Comparison of ENCODE assay signal across 13 cellular contexts in genomic region chr14:101980251-101980650, GRCh38. TPM values are rescaled to one million over a fixed set of nuclear protein-coding genes. Genes with fewer than 3 reads are reported as not detected.
DNase-seq lines count a peak whose midpoint lies in the region; ATAC-seq and TF ChIP-seq lines count a peak whose summit lies in the region.
"Had no signal": no experiment of that assay in that cellular context is flagged by ENCODE, and none has a peak within 500 bp of the region (broad histone marks: within the 10 kb centered on the region; RNA-seq: fewer than 3 reads in every experiment).

No MANE protein-coding gene starts in this region.

- H3K27ac ChIP-seq in heart right ventricle = peak overlapping the region in 8 of 10 donors; percentile 27 to 68 (median 60)
- H3K27ac ChIP-seq in mammary epithelial cell (ENCODE audit: insufficient read depth, low read depth, low read length) = peak overlapping the region; percentile 74
- H3K27ac ChIP-seq in osteoblast (ENCODE audit: low read depth, low read length) = peak overlapping the region; percentile 87

- H3K9me3 ChIP-seq in heart right ventricle (no peaks in the 10 kb centered on the region), mammary epithelial cell (replicated peaks; ENCODE audit: insufficient read depth, low read length) (no peaks in the 10 kb centered on the region), osteoblast (ENCODE audit: low read depth, low read length) (no peaks in the 10 kb centered on the region)
- H3K9me3 ChIP-seq: upper lobe of left lung had no signal

- H3K27me3 ChIP-seq in heart right ventricle = no peaks in the 10 kb centered on the region
- H3K27me3 ChIP-seq in mammary epithelial cell (ENCODE audit: insufficient read depth, low read length) = no peaks in the 10 kb centered on the region
- no peaks in the 10 kb centered on the region for H3K27me3 ChIP-seq in osteoblast (ENCODE audit: insufficient read depth, low read length)
- H3K27me3 ChIP-seq: upper lobe of left lung had no signal

- BruUV-seq in mammary epithelial cell (replicated peaks; lab: Mats Ljungman, UMichigan) = TSS peak; percentile 82

- no peak for ATAC-seq in heart right ventricle
- ATAC-seq: T-helper 17 cell had no signal

- H4K20me1 ChIP-seq in mammary epithelial cell (ENCODE audit: insufficient read depth, low read length) (no peaks in the 10 kb centered on the region), osteoblast (ENCODE audit: insufficient read depth, low read length) (peaks cover 4% of the 10 kb centered on the region)

- no peak overlapping the region for H2AFZ ChIP-seq in mammary epithelial cell (ENCODE audit: low read depth, low read length)
- no peak overlapping the region for H2AFZ ChIP-seq in osteoblast (ENCODE audit: low read length)

- peak overlapping the region; percentile 66 for H3K4me2 ChIP-seq in mammary epithelial cell (ENCODE audit: insufficient read depth, low read depth, low read length)
- H3K4me2 ChIP-seq in osteoblast (ENCODE audit: insufficient read depth, low read length) = peak overlapping the region; percentile 40

- H3K4me3 ChIP-seq in heart right ventricle (no peak overlapping the region), mammary epithelial cell (replicated peaks in 1 of 3; ENCODE audit: insufficient read depth in 1 of 3, low read depth in 2 of 3, low read length in 3 of 3) (no peak overlapping the region), osteoblast (ENCODE audit: insufficient read depth, low read length) (no peak overlapping the region), foreskin fibroblast (ENCODE audit: low read depth in 1 of 2, low read length in 2 of 2) (no peak overlapping the region)
- H3K4me3 ChIP-seq: upper lobe of left lung had no signal

- H3K79me2 ChIP-seq in mammary epithelial cell (ENCODE audit: insufficient read depth, low read length) = peaks cover 67% of the 10 kb centered on the region
- H3K79me2 ChIP-seq in osteoblast (ENCODE audit: insufficient read depth, low read length) = peaks cover 71% of the 10 kb centered on the region

- 73 to 82% methylated on average over 10 of the region's 10 CpGs for WGBS in heart right ventricle, 2 donors
- WGBS in mammary epithelial cell (ENCODE audit: low coverage, missing lambda C conversion rate) = 3% methylated on average over 10 of the region's 10 CpGs

- H3K9ac ChIP-seq in mammary epithelial cell (ENCODE audit: insufficient read depth, low read length) = peak overlapping the region; percentile 0

- H3K36me3 ChIP-seq in heart right ventricle = peaks cover 0 to 100% (median 65%) of the 10 kb centered on the region in 9 donors
- peaks cover 37% of the 10 kb centered on the region for H3K36me3 ChIP-seq in mammary epithelial cell (ENCODE audit: insufficient read depth, low read length)
- H3K36me3 ChIP-seq in osteoblast (ENCODE audit: insufficient read depth, low read length) = peaks cover 73% of the 10 kb centered on the region

- H3K4me1 ChIP-seq in heart right ventricle = peaks cover 0 to 35% (median 18%) of the 10 kb centered on the region in 9 donors
- peaks cover 32% of the 10 kb centered on the region for H3K4me1 ChIP-seq in mammary epithelial cell (ENCODE audit: insufficient read depth, low read length)
- H3K4me1 ChIP-seq in osteoblast (ENCODE audit: insufficient read depth, low read length) = peaks cover 35% of the 10 kb centered on the region

- dilution Hi-C loops in mammary epithelial cell (cut with HindIII; ENCODE audit: low sequenced_read_pairs) = loop anchor here (10.0 kb wide), 1 partner anchor 55 kb away; no protein-coding TSS in a partner anchor

- CTCF ChIA-PET in mammary epithelial cell (lab: Charles Lee; ENCODE audit: low non-redundant PET) = no interaction called here

- TF ChIP-seq CTCF in heart right ventricle (IDR thresholded peaks at IDR 0.05) = no peak
- no peak for TF ChIP-seq CTCF in mammary epithelial cell (conservative IDR thresholded peaks at IDR 0.05 in 1 of 2, IDR thresholded peaks at IDR 0.05 in 1 of 2; ENCODE audit: extremely low read depth in 1 of 2, insufficient read depth in 1 of 2, low read depth in 1 of 2, low read length in 2 of 2)
- no peak for TF ChIP-seq CTCF in osteoblast (IDR thresholded peaks at IDR 0.05; ENCODE audit: extremely low read depth, low read depth, low read length)
- no peak for TF ChIP-seq CTCF in foreskin fibroblast (IDR thresholded peaks at IDR 0.05; ENCODE audit: low read depth, low read length)

- in situ Hi-C loops in mammary epithelial cell (cut with MboI; ENCODE audit: low sequenced_read_pairs in 2 of 2) = no loop called here

- intact Hi-C loops in heart right ventricle (cut with DNase I) = no loop called here
- intact Hi-C loops in cardiac septum (cut with DNase I) = no loop called here
- intact Hi-C loops in mammary epithelial cell (cut with micrococcal nuclease) = loop anchor here (1.0 to 2.0 kb wide), 3 partner anchors 8 to 49 kb away; no protein-coding TSS in a partner anchor

- DNase-seq in heart right ventricle (no peak), cardiac septum (ENCODE audit: low spot score) (no peak), mammary epithelial cell (no peak), osteoblast (ENCODE audit: insufficient read length, low spot score, missing footprints) (no peak), NCI-H2196 (lab: John Stamatoyannopoulos, UW; ENCODE audit: unreplicated experiment) (no peak), foreskin fibroblast (no peak)
- no peak for DNase-seq in activated CD4-positive, CD25-positive, alpha-beta regulatory T cell treated with anti-CD3 and anti-CD28 coated beads, Interleukin-2, amount 50 U/mL, for 72 hours
- DNase-seq in stimulated activated naive CD4-positive, alpha-beta T cell (lab: John Stamatoyannopoulos, UW) = no peak
- DNase-seq: activated CD4-positive, alpha-beta T cell treated with anti-CD3 and anti-CD28 coated beads, Interleukin-2, amount 50 U/mL, for 4 hours; activated naive CD4-positive, alpha-beta T cell; naive thymus-derived CD4-positive, alpha-beta T cell; T-helper 17 cell had no signal

RNA-seq across cellular contexts. Expression of gene DYNC1H1, which starts 15.9 kb away (rescaled TPM):
- total RNA-seq in heart right ventricle (100 to 1,000 TPM; 413 to 777 (median 634) TPM), cardiac septum (575 TPM), mammary epithelial cell (100 to 1,000 TPM; 557 to 626 TPM), osteoblast (332 and 340 TPM in 2 replicates)
- polyA plus RNA-seq in heart right ventricle (100 to 1,000 TPM; 173 to 331 TPM), mammary epithelial cell (144 TPM)
- polyA minus RNA-seq in mammary epithelial cell = 733 TPM
